In genomic region chr9:3929345-3930150, GRCh38 we compare ENCODE assay signal across 21 cellular contexts.
DNase-seq lines count a peak whose midpoint lies in the region; TF ChIP-seq lines count a peak whose summit lies in the region.
"Had no signal": no experiment of that assay in that cellular context is flagged by ENCODE, and none has a peak within 500 bp of the region (broad histone marks: within the 10 kb centered on the region; RNA-seq: fewer than 3 reads in every experiment).

No MANE protein-coding gene starts in this region.

- H3K4ac ChIP-seq in mesendoderm (ENCODE audit: low read depth, low read length): no peak overlapping the region

- H2BK120ac ChIP-seq in mesendoderm (ENCODE audit: low read depth, low read length): no peak overlapping the region

- no peak for TF ChIP-seq CTCF in nephron (IDR thresholded peaks at IDR 0.05; ENCODE audit: unreplicated experiment in 3 of 3)
- TF ChIP-seq CTCF in thyroid gland (IDR thresholded peaks at IDR 0.05): no peak

- no peak overlapping the region for H3K9ac ChIP-seq in mesendoderm (ENCODE audit: low read length)
- H3K9ac ChIP-seq: BLaER1 treated with 17β-estradiol and CSF1 and Interleukin-3, amounts not matched to agents 10 nM and 100 nM had no signal

- no peak overlapping the region for H3K18ac ChIP-seq in mesendoderm (ENCODE audit: low read length)

- no peak overlapping the region for H2AK5ac ChIP-seq in mesendoderm (ENCODE audit: low read length)

- H3K56ac ChIP-seq in mesendoderm (ENCODE audit: low read length): no peak overlapping the region

- no peaks in the 10 kb centered on the region for H3K79me2 ChIP-seq in mesendoderm (ENCODE audit: control insufficient read depth, insufficient read depth, low read length)

- no peaks in the 10 kb centered on the region for H3K9me3 ChIP-seq in thyroid gland

- H3K27ac ChIP-seq in thyroid gland (peak overlapping the region in 2 of 3 donors; percentile 47 to 69), mesendoderm (ENCODE audit: low read depth, low read length) (no peak overlapping the region)
- H3K27ac ChIP-seq: 22Rv1; BLaER1 treated with 17β-estradiol and CSF1 and Interleukin-3, amounts not matched to agents 10 nM and 100 nM had no signal

- peak overlapping the region in 1 of 3 experiments; percentile 35 for H3K4me3 Mint-ChIP-seq in nephron
- H3K4me3 Mint-ChIP-seq: CD8-positive, alpha-beta memory T cell had no signal

- no peak overlapping the region for H2BK5ac ChIP-seq in mesendoderm (ENCODE audit: low read length)

- DNase-seq in NCI-H82 (lab: John Stamatoyannopoulos, UW): peak; percentile 38
- DNase-seq in NCI-H82 treated with DMSO at 0.1 percent for 48 hours (lab: John Stamatoyannopoulos, UW; ENCODE audit: unreplicated experiment): no peak
- DNase-seq in cerebellar cortex (ENCODE audit: low spot score): peak; percentile 90
- no peak for DNase-seq in thyroid gland
- DNase-seq in mesendoderm: no peak
- no peak for DNase-seq in DMS79 treated with DMSO at 0.1 percent for 48 hours (lab: John Stamatoyannopoulos, UW)
- no peak for DNase-seq in AG08395 (ENCODE audit: low spot score)
- DNase-seq: CD8-positive, alpha-beta memory T cell; HCEC 1CT; Karpas-422; MM.1S; NCI-H1105; NCI-H1694 treated with DMSO at 0.1 percent for 48 hours; NCI-H2107; NCI-H226; NCI-H526 treated with DMSO at 0.1 percent for 48 hours; NK-92 treated with Interleukin-12 subunit alpha and Interleukin-12 subunit beta, amount 100 ng/mL, for 24 hours; SHP77 treated with DMSO at 0.1 percent for 48 hours had no signal

- no peak overlapping the region for H3K4me2 ChIP-seq in mesendoderm (ENCODE audit: low read length)
- H3K4me2 ChIP-seq: BLaER1 treated with 17β-estradiol and CSF1 and Interleukin-3, amounts not matched to agents 10 nM and 100 nM had no signal

- no peak for TF ChIP-seq POLR2A in thyroid gland (IDR thresholded peaks at IDR 0.05)

- H3K9me3 Mint-ChIP-seq in nephron: no peaks in the 10 kb centered on the region
- H3K9me3 Mint-ChIP-seq: CD8-positive, alpha-beta memory T cell had no signal

- H3K4me3 ChIP-seq in thyroid gland (replicated peaks in 1 of 3) (no peak overlapping the region), mesendoderm (ENCODE audit: low read length) (no peak overlapping the region)
- H3K4me3 ChIP-seq: BLaER1 treated with 17β-estradiol and CSF1 and Interleukin-3, amounts not matched to agents 10 nM and 100 nM had no signal

- H3K4me1 Mint-ChIP-seq in nephron: peaks cover 25% of the 10 kb centered on the region
- H3K4me1 Mint-ChIP-seq: CD8-positive, alpha-beta memory T cell had no signal

- no peaks in the 10 kb centered on the region for H3K27me3 Mint-ChIP-seq in nephron (ENCODE audit: low read depth)

- H4K8ac ChIP-seq in mesendoderm (ENCODE audit: low read depth, low read length): no peak overlapping the region

- intact Hi-C loops in thyroid gland (cut with DNase I): no loop called here

- no peak overlapping the region for H3K23ac ChIP-seq in mesendoderm (ENCODE audit: low read length)

- H3K27ac Mint-ChIP-seq in nephron: peak overlapping the region; percentile 76 to 90 (median 77)
- H3K27ac Mint-ChIP-seq: CD8-positive, alpha-beta memory T cell had no signal

- H4K5ac ChIP-seq in mesendoderm (ENCODE audit: low read length): no peak overlapping the region

- H3K36me3 Mint-ChIP-seq in nephron (ENCODE audit: low read depth): peaks cover 9% of the 10 kb centered on the region
- H3K36me3 Mint-ChIP-seq: CD8-positive, alpha-beta memory T cell had no signal

- H3K27me3 ChIP-seq in thyroid gland (no peaks in the 10 kb centered on the region), mesendoderm (ENCODE audit: insufficient read depth, low read length, poor library complexity) (no peaks in the 10 kb centered on the region)
- H3K27me3 ChIP-seq: BLaER1 treated with 17β-estradiol and CSF1 and Interleukin-3, amounts not matched to agents 10 nM and 100 nM had no signal

- H2BK15ac ChIP-seq in mesendoderm (replicated peaks; ENCODE audit: low read depth): no peak overlapping the region

- no peaks in the 10 kb centered on the region for H3K36me3 ChIP-seq in thyroid gland
- no peaks in the 10 kb centered on the region for H3K36me3 ChIP-seq in mesendoderm (ENCODE audit: control insufficient read depth, insufficient read depth, low read length)
- H3K36me3 ChIP-seq: BLaER1 treated with 17β-estradiol and CSF1 and Interleukin-3, amounts not matched to agents 10 nM and 100 nM had no signal

- H3K4me1 ChIP-seq in thyroid gland (peaks cover 21 to 38% of the 10 kb centered on the region in 2 donors), mesendoderm (ENCODE audit: control insufficient read depth, low read depth, low read length) (no peaks in the 10 kb centered on the region)

- 65 to 70% methylated on average over 8 of the region's 8 CpGs for WGBS in thyroid gland, 2 donors
- no CpG with 5 or more reads among the region's 8 CpGs for WGBS in mesendoderm (ENCODE audit: extremely low coverage, insufficient coverage, low lambda C conversion rate)

- H3K79me1 ChIP-seq in mesendoderm (ENCODE audit: low read length): no peaks in the 10 kb centered on the region

Comparison
In these comparisons a context has a peak if more than half of its experiments do, and no peak if none do; other contexts are left out.
1. DNase-seq: peak in NCI-H82 (single experiment) and cerebellar cortex (single experiment); none in NCI-H82 treated with DMSO at 0.1 percent for 48 hours (single experiment), thyroid gland (0 of 2), mesendoderm (single experiment), DMS79 treated with DMSO at 0.1 percent for 48 hours (single experiment) and AG08395 (single experiment).